In genomic region chr12:88141774-88142609, GRCh38 we compare ENCODE assay signal across 8 cellular contexts. TPM values are rescaled to one million over a fixed set of nuclear protein-coding genes. Genes with fewer than 3 reads are reported as not detected.
DNase-seq lines count a peak whose midpoint lies in the region; ATAC-seq lines count a peak whose summit lies in the region.

A gene with protein sequence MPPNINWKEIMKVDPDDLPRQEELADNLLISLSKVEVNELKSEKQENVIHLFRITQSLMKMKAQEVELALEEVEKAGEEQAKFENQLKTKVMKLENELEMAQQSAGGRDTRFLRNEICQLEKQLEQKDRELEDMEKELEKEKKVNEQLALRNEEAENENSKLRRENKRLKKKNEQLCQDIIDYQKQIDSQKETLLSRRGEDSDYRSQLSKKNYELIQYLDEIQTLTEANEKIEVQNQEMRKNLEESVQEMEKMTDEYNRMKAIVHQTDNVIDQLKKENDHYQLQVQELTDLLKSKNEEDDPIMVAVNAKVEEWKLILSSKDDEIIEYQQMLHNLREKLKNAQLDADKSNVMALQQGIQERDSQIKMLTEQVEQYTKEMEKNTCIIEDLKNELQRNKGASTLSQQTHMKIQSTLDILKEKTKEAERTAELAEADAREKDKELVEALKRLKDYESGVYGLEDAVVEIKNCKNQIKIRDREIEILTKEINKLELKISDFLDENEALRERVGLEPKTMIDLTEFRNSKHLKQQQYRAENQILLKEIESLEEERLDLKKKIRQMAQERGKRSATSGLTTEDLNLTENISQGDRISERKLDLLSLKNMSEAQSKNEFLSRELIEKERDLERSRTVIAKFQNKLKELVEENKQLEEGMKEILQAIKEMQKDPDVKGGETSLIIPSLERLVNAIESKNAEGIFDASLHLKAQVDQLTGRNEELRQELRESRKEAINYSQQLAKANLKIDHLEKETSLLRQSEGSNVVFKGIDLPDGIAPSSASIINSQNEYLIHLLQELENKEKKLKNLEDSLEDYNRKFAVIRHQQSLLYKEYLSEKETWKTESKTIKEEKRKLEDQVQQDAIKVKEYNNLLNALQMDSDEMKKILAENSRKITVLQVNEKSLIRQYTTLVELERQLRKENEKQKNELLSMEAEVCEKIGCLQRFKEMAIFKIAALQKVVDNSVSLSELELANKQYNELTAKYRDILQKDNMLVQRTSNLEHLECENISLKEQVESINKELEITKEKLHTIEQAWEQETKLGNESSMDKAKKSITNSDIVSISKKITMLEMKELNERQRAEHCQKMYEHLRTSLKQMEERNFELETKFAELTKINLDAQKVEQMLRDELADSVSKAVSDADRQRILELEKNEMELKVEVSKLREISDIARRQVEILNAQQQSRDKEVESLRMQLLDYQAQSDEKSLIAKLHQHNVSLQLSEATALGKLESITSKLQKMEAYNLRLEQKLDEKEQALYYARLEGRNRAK (N-terminal part only) (minus strand): TSS chr12:88142088. CDS start chr12:88141307, 781 bp downstream.
Gene TMTC3 (plus strand): TSS chr12:88142307. CDS start chr12:88148316, 6,009 bp downstream.

- H3K9me3 ChIP-seq in mononuclear cell (ENCODE audit: low read depth, low read length) = no peaks in the 10 kb centered on the region

- H3K4me1 ChIP-seq in mononuclear cell (ENCODE audit: insufficient read depth, low read length) = peaks cover 12% of the 10 kb centered on the region

- H3K9me3 Mint-ChIP-seq in IgD-negative memory B cell = no peaks in the 10 kb centered on the region

- H3K4me3 ChIP-seq in mononuclear cell (ENCODE audit: low read length) = peak within 1 kb of the TSS; percentile 86

- H3K27ac ChIP-seq in epithelial cell of prostate = peak within 1 kb of the TSS; percentile 72

- no peaks in the 10 kb centered on the region for H3K27me3 ChIP-seq in mononuclear cell (ENCODE audit: insufficient read depth, low read length)

- H3K36me3 Mint-ChIP-seq in IgD-negative memory B cell = peaks cover 3% of the 10 kb centered on the region

- peaks cover 17 to 27% (median 24%) of the 10 kb centered on the region in 3 donors for H3K4me1 Mint-ChIP-seq in IgD-negative memory B cell

- H3K27ac Mint-ChIP-seq in IgD-negative memory B cell = peak within 1 kb of the TSS; percentile 82 to 97 (median 87)

- no peaks in the 10 kb centered on the region for H3K27me3 Mint-ChIP-seq in IgD-negative memory B cell

- peak; percentile 99 for DNase-seq in DMS153 (lab: John Stamatoyannopoulos, UW)
- DNase-seq in OCI-M1 (lab: John Stamatoyannopoulos, UW) = peak; percentile 98
- DNase-seq in activated T-cell treated with anti-CD3 and anti-CD28 coated beads for 48 hours (ENCODE audit: low read depth) = peak; percentile 83
- peak; percentile 99 for DNase-seq in epithelial cell of prostate (ENCODE audit: low read depth, low spot score)
- DNase-seq in stimulated activated CD8-positive, alpha-beta memory T cell treated with anti-CD3 and anti-CD28 coated beads, Interleukin-2, amount 100 ng/mL, for 48 hours (ENCODE audit: low read depth in 2 of 2) = peak; percentile 82 to 84

- ATAC-seq in GM21576 (IDR thresholded peaks at IDR 0.05; ENCODE audit: unreplicated experiment) = peak; percentile 96

- H3K4me3 Mint-ChIP-seq in IgD-negative memory B cell = peak within 1 kb of the TSS; percentile 84 to 98 (median 98)

RNA-seq across cellular contexts. Expression of the first gene that starts in this region (rescaled TPM):
- 9.5 TPM for polyA plus RNA-seq in IgD-negative memory B cell
- total RNA-seq in mononuclear cell = 11.3 TPM

RNA-seq across cellular contexts. Expression of gene TMTC3, which starts in this region (rescaled TPM):
- polyA plus RNA-seq in IgD-negative memory B cell = 3.3 TPM
- 9.2 TPM for total RNA-seq in mononuclear cell

Comparison
In these comparisons a context has a peak if more than half of its experiments do, and no peak if none do; other contexts are left out.
1. Peak in every context shown above with its lines: DNase-seq, ATAC-seq, H3K4me3 ChIP-seq and H3K27ac ChIP-seq.